ENCODE assay signal across 6 cellular contexts in genomic region chr7:28551766-28552165, GRCh38.
DNase-seq lines count a peak whose midpoint lies in the region; ATAC-seq and TF ChIP-seq lines count a peak whose summit lies in the region.
"Not testable (repeated sequence)": the region's sequence is repeated elsewhere in the genome, so short reads cannot be mapped to it uniquely, and the experiment has no call there.

No MANE protein-coding gene starts in this region.

- not testable (repeated sequence) for H3K27ac ChIP-seq in CD4-positive, alpha-beta T cell (ENCODE audit: low read depth, low read length); HEK293 (ENCODE audit: extremely low read depth, low read depth, low read length); mesenchymal stem cell (ENCODE audit: low read length, poor library complexity, severe bottlenecking); thoracic aorta

- POLR2A ChIA-PET in CD4-positive, alpha-beta T cell (lab: Charles Lee): interaction anchor here (0.5 kb wide), 1 partner anchor 101 kb away, joined by 3 read pairs; no protein-coding TSS in a partner anchor
- POLR2A ChIA-PET in HEK293 (lab: Yijun Ruan, JAX); WTC11 (lab: Charles Lee): not testable (repeated sequence)

- H2BK12ac ChIP-seq in mesenchymal stem cell (ENCODE audit: low read length in 2 of 2): not testable (repeated sequence)

- H3K4me1 Mint-ChIP-seq in CD4-positive, alpha-beta T cell (ENCODE audit: low read depth): not testable (repeated sequence)
- H3K4me1 Mint-ChIP-seq in WTC11 (peaks cover 20% of the 10 kb centered on the region), brain (peaks cover 70% of the 10 kb centered on the region)

- H3K9me3 Mint-ChIP-seq in CD4-positive, alpha-beta T cell; brain: not testable (repeated sequence)
- H3K9me3 Mint-ChIP-seq in WTC11: peaks cover 10% of the 10 kb centered on the region

- not testable (repeated sequence) for H3K79me1 ChIP-seq in mesenchymal stem cell (replicated peaks; ENCODE audit: low read length, poor library complexity, severe bottlenecking)

- intact Hi-C loops in CD4-positive, alpha-beta T cell (cut with DNase I, micrococcal nuclease): not testable (repeated sequence)

- not testable (repeated sequence) for H3K4me2 ChIP-seq in mesenchymal stem cell (ENCODE audit: low read length, poor library complexity, severe bottlenecking)

- H3K4me1 ChIP-seq in HEK293 (ENCODE audit: control insufficient read depth, insufficient read depth, low read length): peaks cover 14% of the 10 kb centered on the region
- not testable (repeated sequence) for H3K4me1 ChIP-seq in mesenchymal stem cell (ENCODE audit: control insufficient read depth, insufficient read depth, low read depth, low read length)
- H3K4me1 ChIP-seq in thoracic aorta (ENCODE audit: control insufficient read depth in 1 of 2, low read depth in 2 of 2): peaks cover 11 to 12% of the 10 kb centered on the region in 2 donors

- not testable (repeated sequence) for H3K27me3 ChIP-seq in CD4-positive, alpha-beta T cell (ENCODE audit: control insufficient read depth, insufficient read depth, low read length); mesenchymal stem cell (ENCODE audit: control insufficient read depth in 1 of 2, insufficient read depth in 1 of 2, low read length in 2 of 2); thoracic aorta (replicated peaks; ENCODE audit: insufficient read depth)

- TF ChIP-seq CTCF in CD4-positive, alpha-beta T cell (IDR thresholded peaks at IDR 0.05): peak; percentile 18
- not testable (repeated sequence) for TF ChIP-seq CTCF in HEK293 (tag by site-specific recombination; IDR thresholded peaks at IDR 0.05); WTC11 (IDR thresholded peaks at IDR 0.05); brain (conservative IDR thresholded peaks at IDR 0.05); thoracic aorta (IDR thresholded peaks at IDR 0.05)

- peaks cover 12% of the 10 kb centered on the region for H3K27me3 Mint-ChIP-seq in CD4-positive, alpha-beta T cell
- not testable (repeated sequence) for H3K27me3 Mint-ChIP-seq in WTC11 (ENCODE audit: low read depth); brain

- not testable (repeated sequence) for H3K36me3 ChIP-seq in HEK293 (ENCODE audit: control insufficient read depth in 2 of 2, insufficient read depth in 1 of 2, low read length in 2 of 2); mesenchymal stem cell (ENCODE audit: control insufficient read depth in 1 of 2, insufficient read depth in 2 of 2, low read depth in 1 of 2, low read length in 2 of 2); thoracic aorta

- not testable (repeated sequence) for ATAC-seq in CD4-positive, alpha-beta T cell (ENCODE audit: poor library complexity); WTC11; thoracic aorta (ENCODE audit: insufficient number of reproducible peaks, low FRiP score, low read depth)

- 75% methylated on average over 1 of the region's 1 CpG for WGBS in mesenchymal stem cell

- H2BK5ac ChIP-seq in mesenchymal stem cell (ENCODE audit: low read depth, low read length, poor library complexity, severe bottlenecking): not testable (repeated sequence)

- H3K18ac ChIP-seq in mesenchymal stem cell (ENCODE audit: low read depth in 1 of 2, low read length in 2 of 2): not testable (repeated sequence)

- CTCF ChIA-PET in CD4-positive, alpha-beta T cell (lab: Charles Lee); HEK293 (lab: Yijun Ruan, JAX): not testable (repeated sequence)
- CTCF ChIA-PET in WTC11 (lab: Charles Lee): interaction anchor here (0.9 kb wide), 1 partner anchor 140 kb away, joined by 3 read pairs; no protein-coding TSS in a partner anchor

- H3K4me3 Mint-ChIP-seq in CD4-positive, alpha-beta T cell; WTC11: not testable (repeated sequence)
- H3K4me3 Mint-ChIP-seq in brain: peak overlapping the region in 1 of 5 experiments; percentile 76

- not testable (repeated sequence) for H3K4me3 ChIP-seq in HEK293 (ENCODE audit: low read depth, low read length); mesenchymal stem cell (ENCODE audit: insufficient read depth in 1 of 2, low read depth in 1 of 2, low read length in 2 of 2)
- H3K4me3 ChIP-seq in thoracic aorta: peak overlapping the region; percentile 58

- H3K27ac Mint-ChIP-seq in CD4-positive, alpha-beta T cell; WTC11: not testable (repeated sequence)
- H3K27ac Mint-ChIP-seq in brain: peak overlapping the region in 3 of 5 experiments; percentile 14 to 53 (median 21)

- not testable (repeated sequence) for H2BK15ac ChIP-seq in mesenchymal stem cell (ENCODE audit: low read depth, poor library complexity, severe bottlenecking)

- not testable (repeated sequence) for H3K14ac ChIP-seq in mesenchymal stem cell (ENCODE audit: low read length in 2 of 2)

- H3K4ac ChIP-seq in mesenchymal stem cell (ENCODE audit: low read depth in 1 of 2, low read length in 2 of 2): not testable (repeated sequence)

- H3K23ac ChIP-seq in mesenchymal stem cell (ENCODE audit: low read length in 2 of 2): not testable (repeated sequence)

- H3K36me3 Mint-ChIP-seq in CD4-positive, alpha-beta T cell (ENCODE audit: low read depth); WTC11: not testable (repeated sequence)
- peaks cover 10% of the 10 kb centered on the region for H3K36me3 Mint-ChIP-seq in brain

- not testable (repeated sequence) for H2AFZ ChIP-seq in mesenchymal stem cell (ENCODE audit: low read depth, low read length)

- not testable (repeated sequence) for H3K9ac ChIP-seq in mesenchymal stem cell (ENCODE audit: low read length)

- DNase-seq in CD4-positive, alpha-beta T cell; WTC11 (ENCODE audit: low spot score); mesenchymal stem cell; thoracic aorta (ENCODE audit: low spot score): not testable (repeated sequence)

- not testable (repeated sequence) for H2BK120ac ChIP-seq in mesenchymal stem cell (ENCODE audit: low read depth, low read length)

- H4K91ac ChIP-seq in mesenchymal stem cell (ENCODE audit: low read length): not testable (repeated sequence)

- peak overlapping the region; percentile 84 for H2AK5ac ChIP-seq in mesenchymal stem cell (ENCODE audit: low read length, severe bottlenecking)

- not testable (repeated sequence) for H3K9me3 ChIP-seq in CD4-positive, alpha-beta T cell (ENCODE audit: control insufficient read depth, low read length); HEK293 (ENCODE audit: control insufficient read depth, insufficient read depth, low read depth, low read length); mesenchymal stem cell (ENCODE audit: control insufficient read depth, low read length); thoracic aorta

- H4K8ac ChIP-seq in mesenchymal stem cell (ENCODE audit: low read length): not testable (repeated sequence)

TF ChIP-seq in HEK293, 187 proteins besides CTCF, POLR2A, EP300 and RAD21:
- TF ChIP-seq ZNF366 (tag by site-specific recombination; conservative IDR thresholded peaks at IDR 0.05) (peak; percentile 87), ZNF596 (tag by site-specific recombination; IDR thresholded peaks at IDR 0.05) (peak; percentile 91), PRDM1 (tag by site-specific recombination; IDR thresholded peaks at IDR 0.05) (peak; percentile 85)
TF ChIP-seq in HEK293: peak in this region for 3; not testable (repeated sequence) for 184.

TF ChIP-seq in WTC11, 78 proteins besides CTCF, POLR2A, EP300 and RAD21:
- peak; percentile 59; the same call in 1 of the 2 replicates for TF ChIP-seq ZNF512 (CRISPR knock-in tag; IDR thresholded peaks at IDR 0.05; ENCODE audit: borderline replicate concordance)
